13 cellular contexts compared by ENCODE assay signal in the genomic region with DNA sequence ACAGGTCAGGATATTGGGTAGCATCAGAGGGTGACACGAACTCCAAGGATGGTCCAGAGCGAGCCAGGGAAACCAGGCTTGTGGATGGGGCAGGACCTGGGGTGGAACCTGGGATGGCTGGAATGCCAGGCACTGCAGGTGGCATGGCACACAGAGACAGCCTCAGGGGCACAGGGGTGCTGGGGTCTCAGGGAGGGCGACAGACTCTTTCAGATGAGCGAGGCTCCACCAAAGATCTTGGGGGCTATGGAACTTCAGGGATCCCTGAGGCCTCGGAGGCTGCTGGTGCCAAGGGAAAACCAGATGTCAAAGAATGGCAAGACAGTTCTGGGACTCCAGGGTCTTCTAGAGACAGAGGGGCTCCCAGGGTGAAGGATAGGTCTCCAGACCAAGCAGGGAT. TPM values are rescaled to one million over a fixed set of nuclear protein-coding genes. Genes with fewer than 3 reads are reported as not detected.
DNase-seq lines count a peak whose midpoint lies in the region; ATAC-seq and TF ChIP-seq lines count a peak whose summit lies in the region.
"Had no signal": no experiment of that assay in that cellular context is flagged by ENCODE, and none has a peak within 500 bp of the region (broad histone marks: within the 10 kb centered on the region; RNA-seq: fewer than 3 reads in every experiment).

No MANE protein-coding gene starts in this region.

- H3K9ac ChIP-seq in neuronal stem cell (ENCODE audit: low read depth, low read length, poor library complexity): no peak overlapping the region
- H3K9ac ChIP-seq: BLaER1 treated with 17β-estradiol and CSF1 and Interleukin-3, amounts not matched to agents 10 nM and 100 nM; GM23248 had no signal

- no peaks in the 10 kb centered on the region for H3K9me3 Mint-ChIP-seq in activated naive CD4-positive, alpha-beta T cell treated with anti-CD3 and anti-CD28 coated beads, Interleukin-2, amount 10 ng/mL, durations not matched to agents 7 days and 5 days
- no peaks in the 10 kb centered on the region for H3K9me3 Mint-ChIP-seq in endothelial cell (ENCODE audit: unreplicated experiment)

- no CpG with 5 or more reads among the region's 5 CpGs for WGBS in neuronal stem cell (ENCODE audit: extremely low coverage in 2 of 2, insufficient read length in 2 of 2, insufficient replicate concordance in 1 of 2), 2 donors
- WGBS in gastroesophageal sphincter (ENCODE audit: low coverage in 1 of 2), 2 donors: 84 to 86% methylated on average over 4 to 5 of the region's 5 CpGs

- intact Hi-C loops in ascending aorta (cut with DNase I): no loop called here

- DNase-seq in activated naive CD4-positive, alpha-beta T cell treated with anti-CD3 and anti-CD28 coated beads, Interleukin-2, amount 10 ng/mL, durations not matched to agents 7 days and 5 days: peak; percentile 8
- DNase-seq in activated naive CD4-positive, alpha-beta T cell treated with Interleukin-2 at 50 U/mL for 16 hours: no peak
- DNase-seq in endothelial cell (ENCODE audit: low spot score) (no peak), neuronal stem cell (ENCODE audit: low spot score) (no peak), ascending aorta (ENCODE audit: low spot score in 2 of 2) (no peak)
- no peak for DNase-seq in activated CD4-positive, alpha-beta T cell treated with anti-CD3 and anti-CD28 coated beads, Interleukin-2, amount 50 U/mL, for 1 hour
- DNase-seq: ACHN; CD4-positive, CD25-positive, alpha-beta regulatory T cell; DMS53; GM23248 had no signal

- no peak overlapping the region for H2BK5ac ChIP-seq in neuronal stem cell (ENCODE audit: low read length)

- H3K14ac ChIP-seq in neuronal stem cell (ENCODE audit: low read length): no peak overlapping the region

- ATAC-seq in gastroesophageal sphincter: no peak
- ATAC-seq: HCT116 had no signal

- H3K18ac ChIP-seq in neuronal stem cell (ENCODE audit: low read length): no peak overlapping the region

- no peak overlapping the region for H4K8ac ChIP-seq in neuronal stem cell (ENCODE audit: low read depth, low read length)

- H3K4me1 ChIP-seq in neuronal stem cell (ENCODE audit: control insufficient read depth in 2 of 2, insufficient read depth in 1 of 2, low read depth in 1 of 2, low read length in 2 of 2): peaks cover 2% of the 10 kb centered on the region in 2 donors
- no peaks in the 10 kb centered on the region for H3K4me1 ChIP-seq in ascending aorta
- no peaks in the 10 kb centered on the region for H3K4me1 ChIP-seq in gastroesophageal sphincter

- no peaks in the 10 kb centered on the region for H3K4me1 Mint-ChIP-seq in activated naive CD4-positive, alpha-beta T cell treated with anti-CD3 and anti-CD28 coated beads, Interleukin-2, amount 10 ng/mL, durations not matched to agents 7 days and 5 days
- no peaks in the 10 kb centered on the region for H3K4me1 Mint-ChIP-seq in endothelial cell (ENCODE audit: unreplicated experiment)
- H3K4me1 Mint-ChIP-seq: CD4-positive, CD25-positive, alpha-beta regulatory T cell had no signal

- no peak overlapping the region for H4K91ac ChIP-seq in neuronal stem cell (ENCODE audit: low read depth, low read length, poor library complexity)

- H3K36me3 Mint-ChIP-seq in activated naive CD4-positive, alpha-beta T cell treated with anti-CD3 and anti-CD28 coated beads, Interleukin-2, amount 10 ng/mL, durations not matched to agents 7 days and 5 days: no peaks in the 10 kb centered on the region
- H3K36me3 Mint-ChIP-seq in endothelial cell (ENCODE audit: low read depth, unreplicated experiment): no peaks in the 10 kb centered on the region
- H3K36me3 Mint-ChIP-seq: CD4-positive, CD25-positive, alpha-beta regulatory T cell had no signal

- TF ChIP-seq CTCF in endothelial cell (IDR thresholded peaks at IDR 0.05; ENCODE audit: unreplicated experiment) (no peak), ascending aorta (IDR thresholded peaks at IDR 0.05) (no peak), gastroesophageal sphincter (IDR thresholded peaks at IDR 0.05) (no peak)

- no peak overlapping the region for H3K4me2 ChIP-seq in neuronal stem cell (ENCODE audit: insufficient read depth, low read length, poor library complexity, severe bottlenecking)
- H3K4me2 ChIP-seq: BLaER1 treated with 17β-estradiol and CSF1 and Interleukin-3, amounts not matched to agents 10 nM and 100 nM had no signal

- no peak overlapping the region for H2AK5ac ChIP-seq in neuronal stem cell (ENCODE audit: low read depth, low read length)

- H3K27ac ChIP-seq in neuronal stem cell (replicated peaks; ENCODE audit: low read length): no peak overlapping the region
- H3K27ac ChIP-seq in ascending aorta: no peak overlapping the region
- no peak overlapping the region for H3K27ac ChIP-seq in gastroesophageal sphincter
- H3K27ac ChIP-seq: BLaER1 treated with 17β-estradiol and CSF1 and Interleukin-3, amounts not matched to agents 10 nM and 100 nM; GM23248 had no signal

- H3K27me3 ChIP-seq in neuronal stem cell (ENCODE audit: control insufficient read depth in 3 of 3, insufficient read depth in 3 of 3, low read depth in 1 of 3, low read length in 3 of 3) (peaks cover 0 to 36% (median 0%) of the 10 kb centered on the region in 3 experiments), ascending aorta (no peaks in the 10 kb centered on the region), gastroesophageal sphincter (no peaks in the 10 kb centered on the region)
- H3K27me3 ChIP-seq: BLaER1 treated with 17β-estradiol and CSF1 and Interleukin-3, amounts not matched to agents 10 nM and 100 nM had no signal

- H3K23ac ChIP-seq in neuronal stem cell (ENCODE audit: low read depth, low read length, poor library complexity): peak overlapping the region; percentile 53

- H3K36me3 ChIP-seq in neuronal stem cell (replicated peaks in 1 of 2; ENCODE audit: control insufficient read depth in 2 of 2, insufficient read depth in 2 of 2, low read length in 2 of 2): no peaks in the 10 kb centered on the region
- no peaks in the 10 kb centered on the region for H3K36me3 ChIP-seq in ascending aorta
- no peaks in the 10 kb centered on the region for H3K36me3 ChIP-seq in gastroesophageal sphincter
- H3K36me3 ChIP-seq: BLaER1 treated with 17β-estradiol and CSF1 and Interleukin-3, amounts not matched to agents 10 nM and 100 nM had no signal

- no peak for TF ChIP-seq EP300 in gastroesophageal sphincter (IDR thresholded peaks at IDR 0.05)

- no peak overlapping the region for H2BK12ac ChIP-seq in neuronal stem cell (ENCODE audit: low read length)

- no peaks in the 10 kb centered on the region for H3K9me3 ChIP-seq in neuronal stem cell (replicated peaks in 1 of 2; ENCODE audit: control insufficient read depth in 2 of 2, insufficient read depth in 1 of 2, low read depth in 1 of 2, low read length in 2 of 2)
- no peaks in the 10 kb centered on the region for H3K9me3 ChIP-seq in ascending aorta
- no peaks in the 10 kb centered on the region for H3K9me3 ChIP-seq in gastroesophageal sphincter
- H3K9me3 ChIP-seq: BLaER1 treated with 17β-estradiol and CSF1 and Interleukin-3, amounts not matched to agents 10 nM and 100 nM had no signal

- CTCF ChIA-PET in activated naive CD4-positive, alpha-beta T cell treated with anti-CD3 and anti-CD28 coated beads, Interleukin-2, amount 10 ng/mL, durations not matched to agents 7 days and 5 days (lab: Charles Lee): no interaction called here

- no peak overlapping the region for H3K4me3 Mint-ChIP-seq in activated naive CD4-positive, alpha-beta T cell treated with anti-CD3 and anti-CD28 coated beads, Interleukin-2, amount 10 ng/mL, durations not matched to agents 7 days and 5 days
- H3K4me3 Mint-ChIP-seq in endothelial cell (ENCODE audit: unreplicated experiment): peak overlapping the region; percentile 7
- H3K4me3 Mint-ChIP-seq: CD4-positive, CD25-positive, alpha-beta regulatory T cell had no signal

- H3K27me3 Mint-ChIP-seq in activated naive CD4-positive, alpha-beta T cell treated with anti-CD3 and anti-CD28 coated beads, Interleukin-2, amount 10 ng/mL, durations not matched to agents 7 days and 5 days: peaks cover 39% of the 10 kb centered on the region
- H3K27me3 Mint-ChIP-seq in endothelial cell (ENCODE audit: unreplicated experiment): peaks cover 21% of the 10 kb centered on the region

- TF ChIP-seq POLR2A in gastroesophageal sphincter (IDR thresholded peaks at IDR 0.05): no peak

- no peak overlapping the region for H3K27ac Mint-ChIP-seq in activated naive CD4-positive, alpha-beta T cell treated with anti-CD3 and anti-CD28 coated beads, Interleukin-2, amount 10 ng/mL, durations not matched to agents 7 days and 5 days
- H3K27ac Mint-ChIP-seq in endothelial cell (ENCODE audit: unreplicated experiment): no peak overlapping the region
- H3K27ac Mint-ChIP-seq: CD4-positive, CD25-positive, alpha-beta regulatory T cell had no signal

- H3K79me1 ChIP-seq in neuronal stem cell (ENCODE audit: low read depth, low read length): no peaks in the 10 kb centered on the region

- H3K4me3 ChIP-seq in neuronal stem cell (ENCODE audit: low read length in 2 of 2) (no peak overlapping the region), ascending aorta (no peak overlapping the region), gastroesophageal sphincter (no peak overlapping the region)
- H3K4me3 ChIP-seq: BLaER1 treated with 17β-estradiol and CSF1 and Interleukin-3, amounts not matched to agents 10 nM and 100 nM; GM23248 had no signal

- no peak overlapping the region for H2BK120ac ChIP-seq in neuronal stem cell (ENCODE audit: low read depth, low read length)

- no peak overlapping the region for H2AFZ ChIP-seq in neuronal stem cell (ENCODE audit: low read length)
- H2AFZ ChIP-seq: GM23248 had no signal

- H3K4ac ChIP-seq in neuronal stem cell (ENCODE audit: low read length): no peak overlapping the region

- H2BK15ac ChIP-seq in neuronal stem cell (ENCODE audit: low read length): peak overlapping the region; percentile 20

RNA-seq across cellular contexts. Expression of a gene that starts 21.4 kb away (rescaled TPM):
- total RNA-seq in endothelial cell (ENCODE audit: unreplicated experiment) (not detected), ascending aorta (not detected), gastroesophageal sphincter (not detected)
- polyA plus RNA-seq in neuronal stem cell (2013, experiment 1 of 2): 0.15 TPM
- 0.12 TPM for polyA plus RNA-seq in neuronal stem cell (2013, experiment 2 of 2)
- total RNA-seq: CD4-positive, CD25-positive, alpha-beta regulatory T cell; GM23248 had no signal
- polyA plus RNA-seq: CD4-positive, CD25-positive, alpha-beta regulatory T cell; GM23248 had no signal

RNA-seq across cellular contexts. Expression of a gene that starts 57.8 kb away (rescaled TPM):
- total RNA-seq in endothelial cell (ENCODE audit: unreplicated experiment) (78.7 TPM), ascending aorta (45.8 TPM), gastroesophageal sphincter (10 to 100 TPM; 51.7 to 61.5 (median 56.7) TPM)
- 72.8 TPM for polyA plus RNA-seq in neuronal stem cell (2013, experiment 1 of 2)
- polyA plus RNA-seq in neuronal stem cell (2013, experiment 2 of 2): 72.0 TPM
